ENCODE assay signal across 12 cellular contexts in the genomic region with DNA sequence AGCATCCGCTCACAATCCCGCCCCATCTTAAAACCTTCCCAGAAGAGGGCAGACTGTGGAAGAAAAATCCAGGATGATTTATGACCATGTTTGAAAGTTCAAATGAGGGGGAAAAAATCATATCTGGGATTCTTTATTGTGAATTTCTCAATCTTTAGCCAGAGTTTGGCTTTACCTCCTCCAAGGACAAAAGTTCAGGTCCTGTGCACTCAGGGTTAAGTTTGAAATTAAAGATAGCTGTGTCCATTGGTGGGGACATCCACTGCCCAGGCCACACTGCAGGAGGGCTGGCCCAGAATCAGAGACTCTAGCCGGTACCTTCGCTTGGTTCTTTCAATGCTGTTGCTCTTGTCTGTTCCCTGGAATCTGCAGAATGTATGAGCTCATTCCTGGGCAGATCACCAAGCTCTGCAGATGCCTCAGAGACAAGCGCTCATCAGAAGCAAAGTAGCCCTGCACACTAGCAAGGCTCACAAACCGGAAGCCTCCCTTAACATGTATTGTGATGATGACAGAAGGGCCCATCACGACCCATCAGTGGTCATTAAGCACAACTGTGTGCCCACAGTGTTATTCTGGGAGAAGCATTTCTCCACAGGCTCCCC.
DNase-seq lines count a peak whose midpoint lies in the region; ATAC-seq, FAIRE-seq and TF ChIP-seq lines count a peak whose summit lies in the region.
"Had no signal": no experiment of that assay in that cellular context is flagged by ENCODE, and none has a peak within 500 bp of the region (broad histone marks: within the 10 kb centered on the region; RNA-seq: fewer than 3 reads in every experiment).

No MANE protein-coding gene starts in this region.

- no peak for TF ChIP-seq CTCF in esophagus muscularis mucosa (IDR thresholded peaks at IDR 0.05)

- H2BK5ac ChIP-seq in mesendoderm (ENCODE audit: low read length), result no peak overlapping the region

- no peaks in the 10 kb centered on the region for H3K4me1 Mint-ChIP-seq in CD4-positive, alpha-beta memory T cell
- H3K4me1 Mint-ChIP-seq: activated B cell treated with CpG ODN at 0.5 μM for 24 hours; natural killer cell; stimulated activated memory B cell treated with anti-CD40 and anti-IgM and Interleukin-4, amounts not matched to agents 10 μg/mL and 1 μg/mL and 100 μg/mL, for 72 hours had no signal

- H2BK120ac ChIP-seq in mesendoderm (ENCODE audit: low read depth, low read length), result no peak overlapping the region

- no peak for TF ChIP-seq EP300 in esophagus muscularis mucosa (IDR thresholded peaks at IDR 0.05)

- no peak overlapping the region for H3K9ac ChIP-seq in mesendoderm (ENCODE audit: low read length)

- H3K4me1 ChIP-seq in esophagus muscularis mucosa (peaks cover 4 to 19% (median 16%) of the 10 kb centered on the region in 4 donors), mesendoderm (ENCODE audit: control insufficient read depth, low read depth, low read length) (peaks cover 6% of the 10 kb centered on the region)
- H3K4me1 ChIP-seq in CD4-positive, alpha-beta memory T cell (ENCODE audit: insufficient read depth, low read length), result no peaks in the 10 kb centered on the region

- H3K18ac ChIP-seq in mesendoderm (ENCODE audit: low read length), result no peak overlapping the region

- no peak overlapping the region for H3K4me2 ChIP-seq in mesendoderm (ENCODE audit: low read length)

- peak overlapping the region in 1 of 7 donors; percentile 59 for H3K27ac Mint-ChIP-seq in CD4-positive, alpha-beta memory T cell
- H3K27ac Mint-ChIP-seq: activated B cell treated with CpG ODN at 0.5 μM for 24 hours; natural killer cell; stimulated activated memory B cell treated with anti-CD40 and anti-IgM and Interleukin-4, amounts not matched to agents 10 μg/mL and 1 μg/mL and 100 μg/mL, for 72 hours had no signal

- H4K5ac ChIP-seq in mesendoderm (ENCODE audit: low read length), result no peak overlapping the region

- no peaks in the 10 kb centered on the region for H3K79me1 ChIP-seq in mesendoderm (ENCODE audit: low read length)

- H3K9me3 Mint-ChIP-seq in CD4-positive, alpha-beta memory T cell, result peaks cover 0 to 1% (median 0%) of the 10 kb centered on the region in 8 donors
- H3K9me3 Mint-ChIP-seq: activated B cell treated with CpG ODN at 0.5 μM for 24 hours; stimulated activated memory B cell treated with anti-CD40 and anti-IgM and Interleukin-4, amounts not matched to agents 10 μg/mL and 1 μg/mL and 100 μg/mL, for 72 hours had no signal

- POLR2A ChIA-PET in CD4-positive, alpha-beta memory T cell (lab: Charles Lee; ENCODE audit: partially characterized antibody), result no interaction called here

- DNase-seq in Right ventricle myocardium inferior (ENCODE audit: missing footprints) (no peak), cardiac septum (ENCODE audit: low spot score) (no peak), esophagus muscularis mucosa (ENCODE audit: extremely low spot score) (peak; percentile 92), mesendoderm (peak; percentile 68), urothelium cell line (ENCODE audit: low spot score) (peak; percentile 85), DMS153 (lab: John Stamatoyannopoulos, UW) (no peak)
- DNase-seq in CD4-positive, alpha-beta memory T cell, result no peak
- DNase-seq: activated B cell treated with CpG ODN at 0.5 μM for 24 hours, natural killer cell had no signal

- H3K27me3 Mint-ChIP-seq in CD4-positive, alpha-beta memory T cell, result no peaks in the 10 kb centered on the region
- H3K27me3 Mint-ChIP-seq: activated B cell treated with CpG ODN at 0.5 μM for 24 hours; stimulated activated memory B cell treated with anti-CD40 and anti-IgM and Interleukin-4, amounts not matched to agents 10 μg/mL and 1 μg/mL and 100 μg/mL, for 72 hours had no signal

- ATAC-seq in Right ventricle myocardium inferior (peak; percentile 44), GM18502 (IDR thresholded peaks at IDR 0.05; ENCODE audit: poor library complexity, unreplicated experiment) (no peak)
- ATAC-seq: natural killer cell; stimulated activated memory B cell treated with anti-CD40 and anti-IgM and Interleukin-4, amounts not matched to agents 10 μg/mL and 1 μg/mL and 100 μg/mL, for 72 hours had no signal

- TF ChIP-seq POLR2A in esophagus muscularis mucosa (IDR thresholded peaks at IDR 0.05; ENCODE audit: low read depth), result no peak

- H3K4me3 Mint-ChIP-seq in CD4-positive, alpha-beta memory T cell, result no peak overlapping the region
- H3K4me3 Mint-ChIP-seq: activated B cell treated with CpG ODN at 0.5 μM for 24 hours; natural killer cell; stimulated activated memory B cell treated with anti-CD40 and anti-IgM and Interleukin-4, amounts not matched to agents 10 μg/mL and 1 μg/mL and 100 μg/mL, for 72 hours had no signal

- no peak for FAIRE-seq in urothelium cell line (lab: Jason Lieb, UNC)

- H3K9me3 ChIP-seq in esophagus muscularis mucosa, result no peaks in the 10 kb centered on the region
- H3K9me3 ChIP-seq in CD4-positive, alpha-beta memory T cell (ENCODE audit: control insufficient read depth in 1 of 2, low read length in 2 of 2), result no peaks in the 10 kb centered on the region

- CTCF ChIA-PET in CD4-positive, alpha-beta memory T cell (lab: Charles Lee; ENCODE audit: partially characterized antibody), result no interaction called here

- no peaks in the 10 kb centered on the region for H3K36me3 ChIP-seq in esophagus muscularis mucosa
- no peaks in the 10 kb centered on the region for H3K36me3 ChIP-seq in mesendoderm (ENCODE audit: control insufficient read depth, insufficient read depth, low read length)
- H3K36me3 ChIP-seq in CD4-positive, alpha-beta memory T cell (ENCODE audit: insufficient read depth, low read length), result no peaks in the 10 kb centered on the region

- H2BK15ac ChIP-seq in mesendoderm (replicated peaks; ENCODE audit: low read depth), result no peak overlapping the region

- H3K4ac ChIP-seq in mesendoderm (ENCODE audit: low read depth, low read length), result no peak overlapping the region

- no peaks in the 10 kb centered on the region for H3K36me3 Mint-ChIP-seq in CD4-positive, alpha-beta memory T cell
- H3K36me3 Mint-ChIP-seq: natural killer cell; stimulated activated memory B cell treated with anti-CD40 and anti-IgM and Interleukin-4, amounts not matched to agents 10 μg/mL and 1 μg/mL and 100 μg/mL, for 72 hours had no signal

- 27% methylated on average over 7 of the region's 7 CpGs for WGBS in esophagus muscularis mucosa
- WGBS in mesendoderm (ENCODE audit: extremely low coverage, insufficient coverage, low lambda C conversion rate), result no CpG with 5 or more reads among the region's 7 CpGs

- no peak overlapping the region for H4K8ac ChIP-seq in mesendoderm (ENCODE audit: low read depth, low read length)

- no peaks in the 10 kb centered on the region for H3K79me2 ChIP-seq in mesendoderm (ENCODE audit: control insufficient read depth, insufficient read depth, low read length)

- H3K56ac ChIP-seq in mesendoderm (ENCODE audit: low read length), result no peak overlapping the region

- H3K27ac ChIP-seq in esophagus muscularis mucosa (replicated peaks in 1 of 4) (peak overlapping the region in 2 of 4 donors; percentile 42 to 53), mesendoderm (ENCODE audit: low read depth, low read length) (no peak overlapping the region)
- H3K27ac ChIP-seq in CD4-positive, alpha-beta memory T cell (ENCODE audit: low read depth, low read length), result no peak overlapping the region
- H3K27ac ChIP-seq: coronary artery had no signal

- H3K27me3 ChIP-seq in esophagus muscularis mucosa (no peaks in the 10 kb centered on the region), mesendoderm (ENCODE audit: insufficient read depth, low read length, poor library complexity) (no peaks in the 10 kb centered on the region)
- H3K27me3 ChIP-seq in CD4-positive, alpha-beta memory T cell (ENCODE audit: insufficient read depth, low read length), result no peaks in the 10 kb centered on the region

- H3K4me3 ChIP-seq in esophagus muscularis mucosa, result no peak overlapping the region
- H3K4me3 ChIP-seq in mesendoderm (ENCODE audit: low read length), result no peak overlapping the region
- H3K4me3 ChIP-seq in CD4-positive, alpha-beta memory T cell (ENCODE audit: low read length in 2 of 2), result no peak overlapping the region
- H3K4me3 ChIP-seq: coronary artery had no signal

- H2AK5ac ChIP-seq in mesendoderm (ENCODE audit: low read length), result peak overlapping the region; percentile 16

- intact Hi-C loops in Right ventricle myocardium inferior (cut with DNase I), result no loop called here
- intact Hi-C loops in cardiac septum (cut with DNase I), result no loop called here
- intact Hi-C loops in esophagus muscularis mucosa (cut with DNase I), result no loop called here
- intact Hi-C loops in CD4-positive, alpha-beta memory T cell (cut with micrococcal nuclease), result no loop called here

- no peak overlapping the region for H3K23ac ChIP-seq in mesendoderm (ENCODE audit: low read length)

Comparison
In these comparisons a context has a peak if more than half of its experiments do, and no peak if none do; other contexts are left out.
1. DNase-seq: peak in esophagus muscularis mucosa (single experiment), mesendoderm (single experiment) and urothelium cell line (single experiment); none in Right ventricle myocardium inferior (single experiment), cardiac septum (single experiment), DMS153 (single experiment) and CD4-positive, alpha-beta memory T cell (0 of 5).